8 cellular contexts compared by ENCODE assay signal in the genomic region with DNA sequence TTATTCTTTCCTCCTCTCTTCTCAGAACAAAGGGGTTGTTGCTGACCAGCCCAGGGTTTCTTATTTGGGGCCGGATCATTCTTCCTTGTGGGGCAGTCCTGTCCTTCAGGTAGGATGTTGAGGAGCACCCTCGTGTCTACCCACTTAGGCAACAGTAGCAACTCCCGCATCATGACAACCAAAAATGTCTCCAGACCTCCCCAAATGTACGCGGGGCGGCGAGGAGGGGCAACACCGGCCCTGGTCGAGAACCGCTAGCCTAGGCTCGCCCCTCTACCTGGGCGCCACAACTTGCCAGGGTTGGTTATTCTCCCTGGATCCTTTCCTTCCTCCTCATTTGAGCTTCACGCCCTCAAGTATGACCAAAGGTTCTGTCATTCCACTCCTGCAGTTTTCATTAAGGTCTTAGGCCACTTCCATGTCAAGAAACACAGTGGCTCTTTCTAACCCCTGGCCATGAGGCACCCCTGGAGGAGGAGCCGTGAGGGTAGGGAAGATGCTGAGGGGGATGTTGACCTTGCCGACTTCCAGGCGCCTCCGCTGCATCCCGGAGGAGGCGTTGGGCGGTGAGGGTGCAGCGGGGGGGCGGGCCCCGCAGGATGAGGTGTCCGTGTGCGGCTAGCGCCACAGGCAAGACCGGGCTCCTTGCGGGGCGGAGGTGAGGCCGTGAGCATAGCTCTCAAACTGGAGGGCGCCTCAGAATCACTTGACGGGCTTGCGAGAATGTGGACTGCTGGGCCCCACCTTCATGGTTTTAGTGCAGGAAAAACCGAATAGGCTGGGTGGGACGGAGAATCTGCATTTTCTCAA. TPM values are rescaled to one million over a fixed set of nuclear protein-coding genes. Genes with fewer than 3 reads are reported as not detected.
DNase-seq lines count a peak whose midpoint lies in the region; ATAC-seq and TF ChIP-seq lines count a peak whose summit lies in the region.

No MANE protein-coding gene starts in this region.

- no peaks in the 10 kb centered on the region for H3K9me3 ChIP-seq in muscle layer of duodenum (ENCODE audit: control insufficient read depth in 1 of 2, low read length in 2 of 2)
- no peaks in the 10 kb centered on the region for H3K9me3 ChIP-seq in aorta (ENCODE audit: control insufficient read depth, low read length)

- peaks cover 54% of the 10 kb centered on the region for H3K27me3 Mint-ChIP-seq in activated CD4-positive, alpha-beta T cell treated with anti-CD3 and anti-CD28 coated beads, Interleukin-2, amount 10 ng/mL, durations not matched to agents 24 days and 14 days
- H3K27me3 Mint-ChIP-seq in endothelial cell (ENCODE audit: unreplicated experiment), result no peaks in the 10 kb centered on the region

- intact Hi-C loops in activated CD4-positive, alpha-beta T cell treated with anti-CD3 and anti-CD28 coated beads, Interleukin-2, amount 10 ng/mL, durations not matched to agents 24 days and 14 days (cut with micrococcal nuclease), result loop anchor here (1.0 to 5.0 kb wide), 2 partner anchors 31 to 109 kb away; a partner anchor contains a TSS
- intact Hi-C loops in aorta (cut with DNase I), result loop anchor here (2.0 to 10.0 kb wide), 4 partner anchors 86 to 306 kb away; no protein-coding TSS in a partner anchor

- H3K4me1 ChIP-seq in muscle layer of duodenum (ENCODE audit: control insufficient read depth in 1 of 2, insufficient read depth in 2 of 2, low read length in 2 of 2) (peaks cover 4 to 14% of the 10 kb centered on the region in 2 donors), aorta (ENCODE audit: control insufficient read depth in 1 of 2, insufficient read depth in 2 of 2, low read length in 2 of 2) (no peaks in the 10 kb centered on the region)

- ATAC-seq in HG02798 (IDR thresholded peaks at IDR 0.05; ENCODE audit: poor library complexity, unreplicated experiment), result peak; percentile 13
- peak; percentile 79 for ATAC-seq in aorta (ENCODE audit: low FRiP score)
- no peak for ATAC-seq in HG03097 (IDR thresholded peaks at IDR 0.05; ENCODE audit: low FRiP score, unreplicated experiment)

- H3K9me3 Mint-ChIP-seq in activated CD4-positive, alpha-beta T cell treated with anti-CD3 and anti-CD28 coated beads, Interleukin-2, amount 10 ng/mL, durations not matched to agents 24 days and 14 days, result no peaks in the 10 kb centered on the region
- H3K9me3 Mint-ChIP-seq in endothelial cell (ENCODE audit: unreplicated experiment), result no peaks in the 10 kb centered on the region

- DNase-seq in activated CD4-positive, alpha-beta T cell treated with anti-CD3 and anti-CD28 coated beads, Interleukin-2, amount 10 ng/mL, durations not matched to agents 24 days and 14 days, result peak; percentile 75
- no peak for DNase-seq in activated CD4-positive, alpha-beta T cell treated with anti-CD3 and anti-CD28 coated beads for 4 hours
- peak; percentile 38 for DNase-seq in SW480 (ENCODE audit: low spot score)
- peak; percentile 11 for DNase-seq in endothelial cell (ENCODE audit: low spot score)
- DNase-seq in aorta, result peak; percentile 54 to 87

- H3K4me3 ChIP-seq in muscle layer of duodenum (ENCODE audit: low read depth in 1 of 2, low read length in 2 of 2), result peak overlapping the region; percentile 84 to 86
- H3K4me3 ChIP-seq in aorta (ENCODE audit: low read length in 2 of 2), result peak overlapping the region; percentile 42 to 67

- peaks cover 9% of the 10 kb centered on the region for H3K4me1 Mint-ChIP-seq in activated CD4-positive, alpha-beta T cell treated with anti-CD3 and anti-CD28 coated beads, Interleukin-2, amount 10 ng/mL, durations not matched to agents 24 days and 14 days
- H3K4me1 Mint-ChIP-seq in endothelial cell (ENCODE audit: unreplicated experiment), result no peaks in the 10 kb centered on the region

- no peak for TF ChIP-seq CTCF in endothelial cell (IDR thresholded peaks at IDR 0.05; ENCODE audit: unreplicated experiment)

- peaks cover 2% of the 10 kb centered on the region for H3K36me3 Mint-ChIP-seq in activated CD4-positive, alpha-beta T cell treated with anti-CD3 and anti-CD28 coated beads, Interleukin-2, amount 10 ng/mL, durations not matched to agents 24 days and 14 days (ENCODE audit: low read depth)
- no peaks in the 10 kb centered on the region for H3K36me3 Mint-ChIP-seq in endothelial cell (ENCODE audit: low read depth, unreplicated experiment)

- H3K27ac ChIP-seq in muscle layer of duodenum (ENCODE audit: low read length), result no peak overlapping the region
- H3K27ac ChIP-seq in aorta (ENCODE audit: low read depth in 1 of 2, low read length in 2 of 2), result no peak overlapping the region

- H3K27ac Mint-ChIP-seq in activated CD4-positive, alpha-beta T cell treated with anti-CD3 and anti-CD28 coated beads, Interleukin-2, amount 10 ng/mL, durations not matched to agents 24 days and 14 days, result peak overlapping the region; percentile 76
- no peak overlapping the region for H3K27ac Mint-ChIP-seq in endothelial cell (ENCODE audit: unreplicated experiment)

- H3K4me3 Mint-ChIP-seq in activated CD4-positive, alpha-beta T cell treated with anti-CD3 and anti-CD28 coated beads, Interleukin-2, amount 10 ng/mL, durations not matched to agents 24 days and 14 days, result peak overlapping the region; percentile 91
- peak overlapping the region; percentile 93 for H3K4me3 Mint-ChIP-seq in endothelial cell (ENCODE audit: unreplicated experiment)

- H3K27me3 ChIP-seq in muscle layer of duodenum (ENCODE audit: low read depth, low read length) (peaks cover 9% of the 10 kb centered on the region), aorta (ENCODE audit: control insufficient read depth in 1 of 2, insufficient read depth in 2 of 2, low read length in 1 of 2) (no peaks in the 10 kb centered on the region)

- WGBS in aorta, 2 donors, result 29 to 30% methylated on average over 35 of the region's 35 CpGs

- no peaks in the 10 kb centered on the region for H3K36me3 ChIP-seq in muscle layer of duodenum (ENCODE audit: control insufficient read depth in 1 of 2, insufficient read depth in 2 of 2, low read length in 2 of 2)
- H3K36me3 ChIP-seq in aorta (ENCODE audit: control insufficient read depth in 1 of 2, insufficient read depth in 2 of 2, low read length in 1 of 2), result no peaks in the 10 kb centered on the region

RNA-seq across cellular contexts. Expression of a gene that starts 0.7 kb away (rescaled TPM):
- total RNA-seq in activated CD4-positive, alpha-beta T cell treated with anti-CD3 and anti-CD28 coated beads, Interleukin-2, amount 10 ng/mL, durations not matched to agents 24 days and 14 days, result 6.0 and 6.4 TPM in 2 replicates
- total RNA-seq in endothelial cell (ENCODE audit: unreplicated experiment) (65.7 TPM), aorta (10 to 100 TPM; 61.8 to 68.8 TPM)
- polyA plus RNA-seq in aorta, result 10 to 100 TPM; 37.4 to 38.8 TPM

RNA-seq across cellular contexts. Expression of a gene that starts 30.8 kb away (rescaled TPM):
- total RNA-seq in activated CD4-positive, alpha-beta T cell treated with anti-CD3 and anti-CD28 coated beads, Interleukin-2, amount 10 ng/mL, durations not matched to agents 24 days and 14 days, result 38.4 and 42.2 TPM in 2 replicates
- total RNA-seq in endothelial cell (ENCODE audit: unreplicated experiment) (26.9 TPM), aorta (10 to 100 TPM; 36.0 to 48.7 TPM)
- polyA plus RNA-seq in aorta, result 10 to 100 TPM in 1 of 2 donors, 1 to 10 TPM in 1; 5.8 to 15.3 TPM

Comparison
In these comparisons a context has a peak if more than half of its experiments do, and no peak if none do; other contexts are left out.
1. DNase-seq: peak in activated CD4-positive, alpha-beta T cell treated with anti-CD3 and anti-CD28 coated beads, Interleukin-2, amount 10 ng/mL, durations not matched to agents 24 days and 14 days (single experiment), SW480 (single experiment), endothelial cell (single experiment) and aorta (2 of 2); none in activated CD4-positive, alpha-beta T cell treated with anti-CD3 and anti-CD28 coated beads for 4 hours (0 of 2).